8 cellular contexts compared by ENCODE assay signal in the genomic region with DNA sequence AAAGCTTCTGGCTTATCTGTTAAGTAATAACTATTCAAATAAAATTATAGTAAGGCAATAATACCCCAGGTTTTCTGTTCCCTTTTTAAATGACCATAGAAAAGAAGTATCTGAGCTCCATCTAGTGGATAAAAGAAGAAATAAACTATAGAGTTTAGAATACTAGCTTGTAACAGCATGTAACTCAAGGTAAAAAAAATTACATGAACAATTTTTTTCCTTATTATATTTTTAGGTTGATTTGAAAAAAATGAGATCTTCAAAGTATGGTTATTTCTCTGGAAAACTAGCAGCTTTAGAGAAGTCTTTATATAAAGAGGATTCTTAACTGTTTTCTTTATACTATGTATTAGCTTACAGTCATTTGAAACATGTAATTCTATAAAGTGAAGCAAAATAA. TPM values are rescaled to one million over a fixed set of nuclear protein-coding genes. Genes with fewer than 3 reads are reported as not detected.
DNase-seq lines count a peak whose midpoint lies in the region; ATAC-seq and TF ChIP-seq lines count a peak whose summit lies in the region.

No MANE protein-coding gene starts in this region.

- no peak overlapping the region for H3K4me3 Mint-ChIP-seq in CD4-positive, alpha-beta memory T cell

- dilution Hi-C loops in mammary epithelial cell (cut with HindIII; ENCODE audit: low sequenced_read_pairs): no loop called here

- TF ChIP-seq CTCF in mammary epithelial cell (conservative IDR thresholded peaks at IDR 0.05 in 1 of 2, IDR thresholded peaks at IDR 0.05 in 1 of 2; ENCODE audit: extremely low read depth in 1 of 2, insufficient read depth in 1 of 2, low read depth in 1 of 2, low read length in 2 of 2): peak; percentile 30 to 52
- peak; percentile 14 for TF ChIP-seq CTCF in lung (IDR thresholded peaks at IDR 0.05; ENCODE audit: control extremely low read depth, extremely low read depth)

- H3K9me3 ChIP-seq in CD4-positive, alpha-beta memory T cell (ENCODE audit: control insufficient read depth in 1 of 2, low read length in 2 of 2): no peaks in the 10 kb centered on the region
- H3K9me3 ChIP-seq in mammary epithelial cell (replicated peaks; ENCODE audit: insufficient read depth, low read length) (no peaks in the 10 kb centered on the region), lung (ENCODE audit: control insufficient read depth in 2 of 2, insufficient read depth in 1 of 2, low read length in 1 of 2) (no peaks in the 10 kb centered on the region)

- BruUV-seq in mammary epithelial cell (replicated peaks; lab: Mats Ljungman, UMichigan): no TSS peak

- peaks cover 3 to 9% of the 10 kb centered on the region in 2 donors for H3K36me3 Mint-ChIP-seq in CD4-positive, alpha-beta memory T cell

- H3K27me3 ChIP-seq in CD4-positive, alpha-beta memory T cell (ENCODE audit: insufficient read depth, low read length): no peaks in the 10 kb centered on the region
- no peaks in the 10 kb centered on the region for H3K27me3 ChIP-seq in mammary epithelial cell (ENCODE audit: insufficient read depth, low read length)
- H3K27me3 ChIP-seq in lung (ENCODE audit: control insufficient read depth, insufficient read depth): no peaks in the 10 kb centered on the region

- CTCF ChIA-PET in CD4-positive, alpha-beta memory T cell (lab: Charles Lee; ENCODE audit: partially characterized antibody): interaction anchor here (0.7 to 4.2 kb wide), 26 partner anchors 10 to 794 kb away, joined by 3 to 42 read pairs (median 3); a partner anchor contains a TSS
- CTCF ChIA-PET in mammary epithelial cell (lab: Charles Lee; ENCODE audit: low non-redundant PET): interaction anchor here (0.5 to 0.6 kb wide), 6 partner anchors 17 to 198 kb away, joined by 3 to 8 read pairs (median 5); no protein-coding TSS in a partner anchor

- DNase-seq in CD4-positive, alpha-beta memory T cell: peak in 4 of 5 donors; percentile 22 to 47 (median 25)
- peak; percentile 99 for DNase-seq in NCI-H510A treated with DMSO at 0.1 percent for 48 hours (lab: John Stamatoyannopoulos, UW)
- peak; percentile 12 for DNase-seq in mammary epithelial cell
- DNase-seq in lung (ENCODE audit: low spot score): no peak
- no peak for DNase-seq in NK-92 (lab: John Stamatoyannopoulos, UW; ENCODE audit: unreplicated experiment)

- no peak overlapping the region for H3K4me2 ChIP-seq in mammary epithelial cell (ENCODE audit: insufficient read depth, low read depth, low read length)

- H3K4me1 ChIP-seq in CD4-positive, alpha-beta memory T cell (ENCODE audit: insufficient read depth, low read length): no peaks in the 10 kb centered on the region
- H3K4me1 ChIP-seq in mammary epithelial cell (ENCODE audit: insufficient read depth, low read length): no peaks in the 10 kb centered on the region
- H3K4me1 ChIP-seq in lung (ENCODE audit: control insufficient read depth in 2 of 2, insufficient read depth in 2 of 2, low read length in 2 of 2): no peaks in the 10 kb centered on the region

- no peak overlapping the region for H3K4me3 ChIP-seq in CD4-positive, alpha-beta memory T cell (ENCODE audit: low read length in 2 of 2)
- H3K4me3 ChIP-seq in mammary epithelial cell (replicated peaks in 1 of 3; ENCODE audit: insufficient read depth in 1 of 3, low read depth in 2 of 3, low read length in 3 of 3) (no peak overlapping the region), lung (no peak overlapping the region)

- H3K9me3 Mint-ChIP-seq in CD4-positive, alpha-beta memory T cell: no peaks in the 10 kb centered on the region

- peaks cover 5% of the 10 kb centered on the region for H3K36me3 ChIP-seq in CD4-positive, alpha-beta memory T cell (ENCODE audit: insufficient read depth, low read length)
- H3K36me3 ChIP-seq in mammary epithelial cell (ENCODE audit: insufficient read depth, low read length) (peaks cover 52% of the 10 kb centered on the region), lung (ENCODE audit: control insufficient read depth in 2 of 2, insufficient read depth in 2 of 2, low read length in 2 of 2) (peaks cover 5% of the 10 kb centered on the region in 2 donors)

- POLR2A ChIA-PET in CD4-positive, alpha-beta memory T cell (lab: Charles Lee; ENCODE audit: partially characterized antibody): no interaction called here

- ATAC-seq in GM19438 (IDR thresholded peaks at IDR 0.05; ENCODE audit: low read depth, unreplicated experiment) (peak; percentile 50), HG03457 (IDR thresholded peaks at IDR 0.05; ENCODE audit: unreplicated experiment) (peak; percentile 53), lung (ENCODE audit: insufficient read depth, low FRiP score) (no peak)
- no peak for ATAC-seq in activated CD4-positive, CD25-positive, alpha-beta regulatory T cell treated with anti-CD3 and anti-CD28 coated beads, Interleukin-2, amount 50 U/mL, for 24 hours

- H3K79me2 ChIP-seq in mammary epithelial cell (ENCODE audit: insufficient read depth, low read length): peaks cover 5% of the 10 kb centered on the region

- H2AFZ ChIP-seq in mammary epithelial cell (ENCODE audit: low read depth, low read length): no peak overlapping the region

- H3K27me3 Mint-ChIP-seq in CD4-positive, alpha-beta memory T cell: no peaks in the 10 kb centered on the region

- H3K9ac ChIP-seq in mammary epithelial cell (ENCODE audit: insufficient read depth, low read length): no peak overlapping the region

- H3K4me1 Mint-ChIP-seq in CD4-positive, alpha-beta memory T cell: no peaks in the 10 kb centered on the region

- in situ Hi-C loops in mammary epithelial cell (cut with MboI; ENCODE audit: low sequenced_read_pairs in 2 of 2): loop anchor here (25.0 kb wide), 1 partner anchor 218 kb away; no protein-coding TSS in a partner anchor

- no peaks in the 10 kb centered on the region for H4K20me1 ChIP-seq in mammary epithelial cell (ENCODE audit: insufficient read depth, low read length)

- no peak overlapping the region for H3K27ac ChIP-seq in CD4-positive, alpha-beta memory T cell (ENCODE audit: low read depth, low read length)
- H3K27ac ChIP-seq in mammary epithelial cell (ENCODE audit: insufficient read depth, low read depth, low read length): no peak overlapping the region
- H3K27ac ChIP-seq in lung (ENCODE audit: low read depth in 1 of 2, low read length in 1 of 2): no peak overlapping the region

- intact Hi-C loops in CD4-positive, alpha-beta memory T cell (cut with micrococcal nuclease): loop anchor here (1.0 to 5.0 kb wide), 3 partner anchors 57 to 739 kb away; a partner anchor contains a TSS
- intact Hi-C loops in mammary epithelial cell (cut with micrococcal nuclease): loop anchor here (1.0 kb wide), 1 partner anchor 213 kb away; no protein-coding TSS in a partner anchor

- no peak overlapping the region for H3K27ac Mint-ChIP-seq in CD4-positive, alpha-beta memory T cell

RNA-seq across cellular contexts. Expression of a gene that starts 58.1 kb away (rescaled TPM):
- 1 to 10 TPM; 4.9 to 6.3 TPM for total RNA-seq in CD4-positive, alpha-beta memory T cell
- 1 to 10 TPM in 1 of 2 donors, under 1 TPM in 1; 0.24 to 1.5 TPM for polyA plus RNA-seq in CD4-positive, alpha-beta memory T cell
- total RNA-seq in mammary epithelial cell (100 to 1,000 TPM; 153 to 172 TPM), lung (100 to 1,000 TPM in 1 of 2 donors, 10 to 100 TPM in 1; 93.7 to 194 TPM)
- polyA plus RNA-seq in mammary epithelial cell (133 TPM), lung (10 to 100 TPM; 36.4 to 52.5 TPM)
- 107 TPM for polyA minus RNA-seq in mammary epithelial cell

Comparison
In these comparisons a context has a peak if more than half of its experiments do, and no peak if none do; other contexts are left out.
1. DNase-seq: peak in CD4-positive, alpha-beta memory T cell (4 of 5), NCI-H510A treated with DMSO at 0.1 percent for 48 hours (single experiment) and mammary epithelial cell (single experiment); none in lung (single experiment) and NK-92 (single experiment).
2. ATAC-seq: peak in GM19438 (single experiment) and HG03457 (single experiment); none in lung (single experiment) and activated CD4-positive, CD25-positive, alpha-beta regulatory T cell treated with anti-CD3 and anti-CD28 coated beads, Interleukin-2, amount 50 U/mL, for 24 hours (0 of 2).
3. RNA of a gene that starts 58.1 kb away (total RNA-seq): 93.7 to 194 TPM in lung and 153 to 172 TPM in mammary epithelial cell; 4.9 to 6.3 TPM in CD4-positive, alpha-beta memory T cell; every median in the first group is over 10 times any median in the second.